Comparison of ENCODE assay signal across 9 cellular contexts in the genomic region with DNA sequence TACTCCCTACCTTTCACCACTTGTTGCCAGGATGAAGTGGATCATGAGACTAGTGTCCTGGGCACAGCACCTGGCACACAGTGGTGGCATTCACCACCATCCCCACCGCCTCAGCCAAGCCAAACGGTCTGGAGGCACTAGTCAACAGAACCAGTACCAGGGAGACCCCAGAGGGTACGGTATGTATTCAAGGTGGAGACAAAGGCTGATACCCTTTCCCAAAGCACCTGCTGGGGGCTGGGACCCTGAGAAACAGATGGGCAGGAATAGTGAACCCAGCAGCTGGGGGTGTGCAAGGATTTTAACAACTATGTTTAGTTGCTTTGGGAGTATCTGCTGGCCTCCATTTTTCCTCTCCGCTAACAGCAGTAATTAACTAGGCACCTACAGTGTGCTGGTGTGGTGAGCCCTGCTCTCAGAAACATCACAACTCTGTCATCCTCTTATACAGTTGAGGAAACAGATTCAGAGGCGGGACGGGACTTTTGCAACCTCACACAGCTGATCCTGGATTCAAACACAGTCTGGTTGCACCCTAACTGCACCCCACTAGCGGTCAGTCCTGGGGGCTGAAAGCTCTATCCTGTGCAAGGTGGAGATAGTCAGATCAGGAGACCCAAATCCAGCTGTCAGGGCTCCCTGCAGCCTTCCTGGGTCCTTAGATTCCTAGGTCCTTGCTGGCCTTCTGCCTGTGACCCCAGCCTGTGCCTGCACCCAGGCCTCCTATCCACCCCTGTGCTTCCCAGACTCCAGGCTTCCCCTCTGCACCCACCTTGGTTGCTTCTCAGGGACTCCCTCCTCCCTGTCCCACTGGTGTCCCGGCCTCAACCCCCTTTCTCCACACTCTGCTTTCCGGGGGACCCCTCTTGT. TPM values are rescaled to one million over a fixed set of nuclear protein-coding genes. Genes with fewer than 3 reads are reported as not detected.
DNase-seq lines count a peak whose midpoint lies in the region; ATAC-seq lines count a peak whose summit lies in the region.
"Had no signal": no experiment of that assay in that cellular context is flagged by ENCODE, and none has a peak within 500 bp of the region (broad histone marks: within the 10 kb centered on the region; RNA-seq: fewer than 3 reads in every experiment).

No MANE protein-coding gene starts in this region.

- no peak for ATAC-seq in activated T-helper 17 cell treated with anti-CD3 and anti-CD28 coated beads, Interleukin-2, amount 50 U/mL, for 72 hours (replicated peaks)
- no peak for ATAC-seq in HG03565 (IDR thresholded peaks at IDR 0.05; ENCODE audit: unreplicated experiment)

- H3K9me3 Mint-ChIP-seq in activated T-helper 17 cell treated with anti-CD3 and anti-CD28 coated beads, Interleukin-2, amount 50 U/mL, for 72 hours = no peaks in the 10 kb centered on the region
- H3K9me3 Mint-ChIP-seq in immature natural killer cell = no peaks in the 10 kb centered on the region

- DNase-seq in NCI-H2227 (lab: John Stamatoyannopoulos, UW; ENCODE audit: unreplicated experiment) (peak; percentile 31), NCI-H2227 treated with DMSO at 0.1 percent for 48 hours (lab: John Stamatoyannopoulos, UW) (no peak), immature natural killer cell (no peak), NCI-H510A treated with DMSO at 0.1 percent for 48 hours (lab: John Stamatoyannopoulos, UW) (no peak)
- DNase-seq in stimulated activated CD4-positive, alpha-beta T cell treated with anti-CD3 and anti-CD28 coated beads, Interleukin-15, amount 100 ng/mL, for 24 hours = no peak

- no peak overlapping the region for H3K27ac Mint-ChIP-seq in activated T-helper 17 cell treated with anti-CD3 and anti-CD28 coated beads, Interleukin-2, amount 50 U/mL, for 72 hours
- peak overlapping the region in 4 of 6 donors; percentile 55 to 81 (median 76) for H3K27ac Mint-ChIP-seq in immature natural killer cell

- peaks cover 12% of the 10 kb centered on the region for H3K4me1 Mint-ChIP-seq in activated T-helper 17 cell treated with anti-CD3 and anti-CD28 coated beads, Interleukin-2, amount 50 U/mL, for 72 hours
- H3K4me1 Mint-ChIP-seq in immature natural killer cell = peaks cover 14 to 17% of the 10 kb centered on the region in 2 donors

- no peaks in the 10 kb centered on the region for H3K36me3 Mint-ChIP-seq in activated T-helper 17 cell treated with anti-CD3 and anti-CD28 coated beads, Interleukin-2, amount 50 U/mL, for 72 hours (ENCODE audit: low read depth)
- no peaks in the 10 kb centered on the region for H3K36me3 Mint-ChIP-seq in immature natural killer cell

- no peaks in the 10 kb centered on the region for H3K27me3 Mint-ChIP-seq in activated T-helper 17 cell treated with anti-CD3 and anti-CD28 coated beads, Interleukin-2, amount 50 U/mL, for 72 hours
- H3K27me3 Mint-ChIP-seq in immature natural killer cell (ENCODE audit: low read depth in 3 of 3) = peaks cover 6 to 9% (median 7%) of the 10 kb centered on the region in 3 donors

- peak overlapping the region; percentile 92 for H3K4me3 Mint-ChIP-seq in activated T-helper 17 cell treated with anti-CD3 and anti-CD28 coated beads, Interleukin-2, amount 50 U/mL, for 72 hours
- peak overlapping the region; percentile 71 to 90 (median 87) for H3K4me3 Mint-ChIP-seq in immature natural killer cell

- peak overlapping the region; percentile 80 for H3K27ac ChIP-seq in temporal lobe (ENCODE audit: low read depth, low read length)
- H3K27ac ChIP-seq: epithelial cell of prostate had no signal

RNA-seq across cellular contexts. Expression of gene SNTA1, which starts 1.2 kb away (rescaled TPM):
- total RNA-seq in activated T-helper 17 cell treated with anti-CD3 and anti-CD28 coated beads, Interleukin-2, amount 50 U/mL, for 72 hours = 1 to 10 TPM; 5.5 to 6.5 TPM
- 1 to 10 TPM in 2 of 3 donors, not detected in 1; 2.4 to 2.8 TPM for polyA plus RNA-seq in immature natural killer cell
- total RNA-seq in temporal lobe = 10.6 TPM

RNA-seq across cellular contexts. Expression of gene CDK5RAP1, which starts 41.1 kb away (rescaled TPM):
- 10 to 100 TPM; 24.1 to 44.5 TPM for total RNA-seq in activated T-helper 17 cell treated with anti-CD3 and anti-CD28 coated beads, Interleukin-2, amount 50 U/mL, for 72 hours
- polyA plus RNA-seq in immature natural killer cell = 10 to 100 TPM; 20.4 to 32.3 (median 20.9) TPM
- total RNA-seq in temporal lobe = 18.9 TPM

RNA-seq across cellular contexts. Expression of gene CBFA2T2, which starts 47.5 kb away (rescaled TPM):
- 10 to 100 TPM; 14.5 to 25.6 TPM for total RNA-seq in activated T-helper 17 cell treated with anti-CD3 and anti-CD28 coated beads, Interleukin-2, amount 50 U/mL, for 72 hours
- polyA plus RNA-seq in immature natural killer cell = 10 to 100 TPM in 2 of 3 donors, 1 to 10 TPM in 1; 7.5 to 15.5 (median 11.0) TPM
- total RNA-seq in temporal lobe = 20.2 TPM
